9 cellular contexts compared by ENCODE assay signal in the genomic region with DNA sequence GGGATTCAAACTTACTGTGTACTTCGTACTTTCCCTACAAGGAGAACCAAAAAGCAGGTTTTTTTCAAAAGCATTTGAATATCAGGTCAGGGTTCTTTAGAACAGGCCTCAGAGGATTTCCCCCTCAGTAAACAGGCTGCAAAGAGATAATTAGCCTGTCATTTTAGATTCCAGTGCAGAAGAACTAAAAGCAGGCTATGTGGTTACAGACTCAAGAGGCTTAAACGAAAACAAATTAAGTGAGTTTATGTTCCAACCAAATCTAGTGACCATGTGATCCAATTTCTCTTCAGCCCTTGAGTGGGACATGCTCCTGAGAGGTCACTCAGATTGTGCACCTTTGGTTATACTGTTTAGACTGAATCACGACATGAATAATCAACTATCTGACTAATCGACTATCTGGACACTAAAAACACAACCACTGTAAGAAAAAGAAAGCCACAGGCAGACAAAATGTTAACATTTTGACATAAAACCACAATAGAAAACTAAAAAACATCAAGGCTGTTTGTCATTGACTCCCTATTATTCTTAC. TPM values are rescaled to one million over a fixed set of nuclear protein-coding genes. Genes with fewer than 3 reads are reported as not detected.
DNase-seq lines count a peak whose midpoint lies in the region; ATAC-seq and TF ChIP-seq lines count a peak whose summit lies in the region.
"Had no signal": no experiment of that assay in that cellular context is flagged by ENCODE, and none has a peak within 500 bp of the region (broad histone marks: within the 10 kb centered on the region; RNA-seq: fewer than 3 reads in every experiment).

No MANE protein-coding gene starts in this region.

- no peaks in the 10 kb centered on the region for H3K27me3 ChIP-seq in gastrocnemius medialis

- peak; percentile 34 for ATAC-seq in GM19395 (IDR thresholded peaks at IDR 0.05; ENCODE audit: unreplicated experiment)
- no peak for ATAC-seq in gastrocnemius medialis

- TF ChIP-seq CTCF in fibroblast of pulmonary artery (IDR thresholded peaks at IDR 0.05; ENCODE audit: low read length, missing control alignments) (no peak), gastrocnemius medialis (IDR thresholded peaks at IDR 0.05 in 4 of 5, conservative IDR thresholded peaks at IDR 0.05 in 1 of 5) (no peak)

- no peak overlapping the region for H3K27ac ChIP-seq in gastrocnemius medialis
- H3K27ac ChIP-seq: prostate gland had no signal

- no peaks in the 10 kb centered on the region for H3K9me3 ChIP-seq in gastrocnemius medialis
- H3K9me3 ChIP-seq: prostate gland had no signal

- H3K4me1 ChIP-seq in gastrocnemius medialis: peaks cover 8% of the 10 kb centered on the region in 2 donors
- H3K4me1 ChIP-seq: prostate gland had no signal

- DNase-seq in DMS79 (lab: John Stamatoyannopoulos, UW) (peak; percentile 35), NAMALWA (ENCODE audit: low spot score) (peak; percentile 80), fibroblast of pulmonary artery (ENCODE audit: low read depth) (peak; percentile 3), HPDE6-E6E7 (ENCODE audit: extremely low spot score) (no peak), Kasumi-1 (lab: John Stamatoyannopoulos, UW) (no peak), gastrocnemius medialis (no peak), NCI-H128 (lab: John Stamatoyannopoulos, UW; ENCODE audit: unreplicated experiment) (no peak)

- in situ Hi-C loops in gastrocnemius medialis (cut with MboI; ENCODE audit: low sequenced_read_pairs in 4 of 4): no loop called here

- intact Hi-C loops in gastrocnemius medialis (cut with DNase I; ENCODE audit: low total_unique reads): no loop called here

- H3K4me3 ChIP-seq in fibroblast of pulmonary artery (replicated peaks; ENCODE audit: low read depth, low read length): no peak overlapping the region
- H3K4me3 ChIP-seq in gastrocnemius medialis: no peak overlapping the region
- H3K4me3 ChIP-seq: prostate gland had no signal

- no peak for TF ChIP-seq POLR2A in gastrocnemius medialis (IDR thresholded peaks at IDR 0.05)

- H3K36me3 ChIP-seq in gastrocnemius medialis: no peaks in the 10 kb centered on the region
- H3K36me3 ChIP-seq: prostate gland had no signal

RNA-seq across cellular contexts. Expression of gene TMED8, which starts 4.5 kb away (rescaled TPM):
- 1 to 10 TPM; 3.0 to 5.2 (median 4.3) TPM for total RNA-seq in gastrocnemius medialis

RNA-seq across cellular contexts. Expression of gene SAMD15, which starts 4.8 kb away (rescaled TPM):
- under 1 TPM in 1 of 4 donors, not detected in 3; 0.11 TPM for total RNA-seq in gastrocnemius medialis

RNA-seq across cellular contexts. Expression of gene NOXRED1, which starts 51.0 kb away (rescaled TPM):
- not detected for total RNA-seq in gastrocnemius medialis

RNA-seq across cellular contexts. Expression of gene GSTZ1, which starts 51.5 kb away (rescaled TPM):
- 10 to 100 TPM; 35.9 to 49.7 (median 36.6) TPM for total RNA-seq in gastrocnemius medialis

RNA-seq across cellular contexts. Expression of gene POMT2, which starts 51.7 kb away (rescaled TPM):
- total RNA-seq in gastrocnemius medialis: 10 to 100 TPM; 27.0 to 33.2 (median 28.9) TPM

Comparison
In these comparisons a context has a peak if more than half of its experiments do, and no peak if none do; other contexts are left out.
1. DNase-seq: peak in DMS79 (single experiment), NAMALWA (single experiment) and fibroblast of pulmonary artery (single experiment); none in HPDE6-E6E7 (single experiment), Kasumi-1 (0 of 2), gastrocnemius medialis (0 of 2) and NCI-H128 (single experiment).